Comparison of ENCODE assay signal across 1 cellular context in genomic region chr19:6737284-6737872, GRCh38.
TF ChIP-seq lines count a peak whose summit lies in the region.

TSS of gene GPR108 (minus strand) at chr19:6737580. CDS start at chr19:6737576, 4 bp downstream.

TF ChIP-seq in K562, 482 proteins besides CTCF, POLR2A, EP300 and RAD21 (continued from another document and continues in another):
- TF ChIP-seq FOXP4 (CRISPR knock-in tag; IDR thresholded peaks at IDR 0.05; ENCODE audit: borderline replicate concordance) (no peak; the same call in 1 of the 2 replicates), RAD51 (IDR thresholded peaks at IDR 0.05; ENCODE audit: borderline replicate concordance, low read depth) (no peak), VEZF1 (CRISPR knock-in tag; IDR thresholded peaks at IDR 0.05) (peak; percentile 82), ZNF707 (CRISPR knock-in tag; conservative IDR thresholded peaks at IDR 0.05) (no peak), HNRNPLL (IDR thresholded peaks at IDR 0.05; ENCODE audit: low read depth, low read length, poor library complexity, severe bottlenecking) (peak; percentile 67), ZBTB11 (CRISPR knock-in tag; IDR thresholded peaks at IDR 0.05) (peak in 2 of 3 experiments; percentile 75 to 95; a peak in 4 of 6 replicates), HINFP (tag; conservative IDR thresholded peaks at IDR 0.05; ENCODE audit: low read depth) (no peak; the same call in 1 of the 2 replicates), TCFL5 (CRISPR knock-in tag; conservative IDR thresholded peaks at IDR 0.05) (no peak), TGIF2 (CRISPR knock-in tag; IDR thresholded peaks at IDR 0.05) (no peak), HNRNPL (IDR thresholded peaks at IDR 0.05; ENCODE audit: low read depth, low read length) (no peak), PPARD (CRISPR knock-in tag; IDR thresholded peaks at IDR 0.05) (no peak), TCF7L2 (IDR thresholded peaks at IDR 0.05; ENCODE audit: low read depth, low read length) (peak; percentile 99), NR2F6 (CRISPR knock-in tag; IDR thresholded peaks at IDR 0.05) (no peak), PHF20 (IDR thresholded peaks at IDR 0.05; ENCODE audit: partially characterized antibody) (peak; percentile 14), TAF9B (IDR thresholded peaks at IDR 0.05; ENCODE audit: partially characterized antibody) (no peak), FOXA1 (IDR thresholded peaks at IDR 0.05; ENCODE audit: borderline replicate concordance) (no peak), ZNF146 (CRISPR knock-in tag; IDR thresholded peaks at IDR 0.05; ENCODE audit: unreplicated experiment) (no peak), TEAD2 (tag; IDR thresholded peaks at IDR 0.05) (no peak), TOE1 (IDR thresholded peaks at IDR 0.05; ENCODE audit: borderline replicate concordance) (peak; percentile 98), TOE1 (CRISPR knock-in tag; IDR thresholded peaks at IDR 0.05; ENCODE audit: borderline replicate concordance, low read depth) (no peak), PKNOX1 (IDR thresholded peaks at IDR 0.05) (peak; percentile 100), MAX (CRISPR knock-in tag; IDR thresholded peaks at IDR 0.05) (no peak), RFX7 (CRISPR knock-in tag; IDR thresholded peaks at IDR 0.05) (no peak), ZNF384 (IDR thresholded peaks at IDR 0.05; ENCODE audit: low read depth, low read length) (no peak), ETV5 (CRISPR knock-in tag; IDR thresholded peaks at IDR 0.05; ENCODE audit: low read depth) (no peak; the same call in 1 of the 2 replicates), KAT8 (IDR thresholded peaks at IDR 0.05; ENCODE audit: low read depth) (no peak), PHTF2 (CRISPR knock-in tag; IDR thresholded peaks at IDR 0.05) (no peak), FOXJ2 (tag; IDR thresholded peaks at IDR 0.05) (no peak; the same call in 1 of the 2 replicates), BCLAF1 (IDR thresholded peaks at IDR 0.05; ENCODE audit: borderline replicate concordance in 1 of 2, control insufficient read depth in 1 of 2, low read depth in 2 of 2, low read length in 1 of 2) (peak in 1 of 2 experiments; percentile 96; a peak in 2 of 4 replicates), ZBTB34 (CRISPR knock-in tag; IDR thresholded peaks at IDR 0.05) (no peak), SLC30A9 (CRISPR knock-in tag; IDR thresholded peaks at IDR 0.05) (no peak), AFF4 (CRISPR knock-in tag; IDR thresholded peaks at IDR 0.05) (no peak), JUND (IDR thresholded peaks at IDR 0.05; ENCODE audit: borderline replicate concordance, low read depth, low read length) (peak; percentile 100), JUND (tag; IDR thresholded peaks at IDR 0.05; ENCODE audit: borderline replicate concordance, low read depth, low read length) (no peak), TEAD1 (CRISPR knock-in tag; IDR thresholded peaks at IDR 0.05) (no peak), PBX2 (CRISPR knock-in tag; IDR thresholded peaks at IDR 0.05; ENCODE audit: low read depth) (peak; percentile 94), PBX2 (tag; conservative IDR thresholded peaks at IDR 0.05; ENCODE audit: low read depth) (peak; percentile 100), NCOA6 (IDR thresholded peaks at IDR 0.05) (no peak), ZNF695 (CRISPR knock-in tag; IDR thresholded peaks at IDR 0.05) (no peak), MYNN (IDR thresholded peaks at IDR 0.05) (no peak), MYNN (CRISPR knock-in tag; IDR thresholded peaks at IDR 0.05) (no peak), HCFC1 (IDR thresholded peaks at IDR 0.05; ENCODE audit: low read depth, low read length) (peak; percentile 67)
